Comparison of ENCODE assay signal across 1 cellular context in genomic region chr6:56235245-56235644, GRCh38.
TF ChIP-seq lines count a peak whose summit lies in the region.

No MANE protein-coding gene starts in this region.

TF ChIP-seq in WTC11, 78 proteins besides CTCF, POLR2A, EP300 and RAD21 (continued from another document):
- TF ChIP-seq AR (CRISPR knock-in tag; IDR thresholded peaks at IDR 0.05) = no peak
- TF ChIP-seq HMGA2 (CRISPR knock-in tag; IDR thresholded peaks at IDR 0.05) = no peak
- no peak for TF ChIP-seq USF1 (CRISPR knock-in tag; IDR thresholded peaks at IDR 0.05)
- TF ChIP-seq ZNF317 (CRISPR knock-in tag; IDR thresholded peaks at IDR 0.05; ENCODE audit: borderline replicate concordance, low read depth) = no peak
- TF ChIP-seq SP1 (CRISPR knock-in tag; conservative IDR thresholded peaks at IDR 0.05) = no peak
- TF ChIP-seq MAX (CRISPR knock-in tag; IDR thresholded peaks at IDR 0.05) = no peak
- TF ChIP-seq JUN (CRISPR knock-in tag; IDR thresholded peaks at IDR 0.05) = no peak
- no peak for TF ChIP-seq MYBL2 (CRISPR knock-in tag; IDR thresholded peaks at IDR 0.05)
- TF ChIP-seq E2F1 (CRISPR knock-in tag; IDR thresholded peaks at IDR 0.05) = no peak
- no peak for TF ChIP-seq ZNF423 (CRISPR knock-in tag; IDR thresholded peaks at IDR 0.05)
- no peak for TF ChIP-seq EMX1 (CRISPR knock-in tag; IDR thresholded peaks at IDR 0.05)
- no peak for TF ChIP-seq ZNF671 (CRISPR knock-in tag; IDR thresholded peaks at IDR 0.05)
